ENCODE assay signal across 19 cellular contexts in the genomic region with DNA sequence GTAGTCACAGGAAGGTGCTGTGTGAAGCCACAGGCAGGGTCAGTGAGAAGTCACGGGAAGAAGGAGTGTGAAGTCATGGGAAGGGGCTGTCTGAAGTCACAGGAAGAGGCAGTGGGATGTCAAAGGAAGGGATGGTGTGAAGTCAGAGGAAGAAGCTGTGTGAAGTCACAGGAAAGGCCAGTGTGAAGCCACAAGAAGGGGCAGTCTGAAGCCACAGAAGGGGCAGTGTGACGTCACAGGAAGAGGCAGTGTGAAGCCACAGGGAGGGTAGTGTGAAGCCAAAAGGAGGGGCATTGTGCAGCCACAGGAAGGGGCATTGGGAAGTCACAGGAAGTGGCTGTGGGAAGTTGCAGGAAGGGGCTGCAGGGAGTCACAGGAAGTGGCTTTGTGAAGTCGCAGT. TPM values are rescaled to one million over a fixed set of nuclear protein-coding genes. Genes with fewer than 3 reads are reported as not detected.
DNase-seq lines count a peak whose midpoint lies in the region; ATAC-seq, FAIRE-seq and TF ChIP-seq lines count a peak whose summit lies in the region.
"Had no signal": no experiment of that assay in that cellular context is flagged by ENCODE, and none has a peak within 500 bp of the region (broad histone marks: within the 10 kb centered on the region; RNA-seq: fewer than 3 reads in every experiment).

No MANE protein-coding gene starts in this region.

- TF ChIP-seq RAD21 in K562 (CRISPR knock-in tag; conservative IDR thresholded peaks at IDR 0.05 in 1 of 2, IDR thresholded peaks at IDR 0.05 in 1 of 2) = no peak

- no peak overlapping the region for H3K4me2 ChIP-seq in K562 (ENCODE audit: insufficient read depth, low read length)
- H3K4me2 ChIP-seq: KMS-11 had no signal

- H3K4me3 ChIP-seq in HL-60 (replicated peaks; ENCODE audit: insufficient read depth, low read length) = no peak overlapping the region
- H3K4me3 ChIP-seq in K562 = no peak overlapping the region
- H3K4me3 ChIP-seq in spleen = no peak overlapping the region
- H3K4me3 ChIP-seq: MG63, SK-N-MC had no signal

- H3K4me1 ChIP-seq in K562 (replicated peaks in 1 of 2; ENCODE audit: control insufficient read depth in 2 of 2, insufficient read depth in 2 of 2, low read length in 2 of 2) = no peaks in the 10 kb centered on the region
- no peaks in the 10 kb centered on the region for H3K4me1 ChIP-seq in spleen
- H3K4me1 ChIP-seq: BE2C had no signal

- no peak for FAIRE-seq in K562 (lab: Jason Lieb, UNC)

- peaks cover 3% of the 10 kb centered on the region for H3K9me3 Mint-ChIP-seq in activated CD8-positive, alpha-beta T cell treated with anti-CD3 and anti-CD28 coated beads for 36 hours
- peaks cover 7% of the 10 kb centered on the region for H3K9me3 Mint-ChIP-seq in activated CD8-positive, alpha-beta T cell treated with anti-CD3 and anti-CD28 coated beads, Interleukin-2, amount 10 ng/mL, durations not matched to agents 7 days and 5 days (ENCODE audit: insufficient read depth)
- H3K9me3 Mint-ChIP-seq in activated CD4-positive, alpha-beta T cell treated with anti-CD3 and anti-CD28 coated beads, Interleukin-2, amount 10 ng/mL, durations not matched to agents 7 days and 5 days = peaks cover 7% of the 10 kb centered on the region

- CTCF ChIA-PET in activated CD8-positive, alpha-beta T cell treated with anti-CD3 and anti-CD28 coated beads for 36 hours (lab: Charles Lee) = no interaction called here
- CTCF ChIA-PET in activated CD8-positive, alpha-beta T cell treated with anti-CD3 and anti-CD28 coated beads, Interleukin-2, amount 10 ng/mL, durations not matched to agents 7 days and 5 days (lab: Charles Lee) = no interaction called here
- CTCF ChIA-PET in K562 (lab: Yijun Ruan, JAX; ENCODE audit: low intra/inter-chr PET ratio) = no interaction called here
- CTCF ChIA-PET in activated CD4-positive, alpha-beta T cell treated with anti-CD3 and anti-CD28 coated beads, Interleukin-2, amount 10 ng/mL, durations not matched to agents 7 days and 5 days (lab: Charles Lee) = interaction anchor here (0.6 kb wide), 1 partner anchor 507 kb away, joined by 3 read pairs; no protein-coding TSS in a partner anchor

- no peaks in the 10 kb centered on the region for H3K36me3 Mint-ChIP-seq in activated CD8-positive, alpha-beta T cell treated with anti-CD3 and anti-CD28 coated beads for 36 hours (ENCODE audit: low read depth)
- H3K36me3 Mint-ChIP-seq in activated CD8-positive, alpha-beta T cell treated with anti-CD3 and anti-CD28 coated beads, Interleukin-2, amount 10 ng/mL, durations not matched to agents 7 days and 5 days (ENCODE audit: low read depth) = peaks cover 6% of the 10 kb centered on the region
- H3K36me3 Mint-ChIP-seq in activated CD4-positive, alpha-beta T cell treated with anti-CD3 and anti-CD28 coated beads, Interleukin-2, amount 10 ng/mL, durations not matched to agents 7 days and 5 days (ENCODE audit: low read depth) = no peaks in the 10 kb centered on the region

- no peaks in the 10 kb centered on the region for H3K9me1 ChIP-seq in K562 (ENCODE audit: control insufficient read depth, insufficient read depth, low read length)

- no peak for DNase-seq in activated CD8-positive, alpha-beta T cell treated with anti-CD3 and anti-CD28 coated beads for 36 hours
- no peak for DNase-seq in activated CD8-positive, alpha-beta T cell treated with anti-CD3 and anti-CD28 coated beads, Interleukin-2, amount 10 ng/mL, durations not matched to agents 7 days and 5 days
- DNase-seq in HL-60 (ENCODE audit: low read depth in 1 of 2, low spot score in 1 of 2) = no peak
- no peak for DNase-seq in K562 (ENCODE audit: extremely low read depth in 1 of 4, low spot score in 3 of 4)
- DNase-seq in spleen = no peak
- no peak for DNase-seq in activated CD4-positive, alpha-beta T cell treated with anti-CD3 and anti-CD28 coated beads, Interleukin-2, amount 10 ng/mL, durations not matched to agents 7 days and 5 days
- no peak for DNase-seq in G401 (ENCODE audit: low spot score)
- no peak for DNase-seq in stimulated activated naive CD8-positive, alpha-beta T cell treated with anti-CD3 and anti-CD28 coated beads, Interleukin-15, Interleukin-2, amounts not matched to agents 100 U/mL and 50 U/mL, for 24 hours
- DNase-seq: BE2C, COR-L47, MG63, NCI-H1092 treated with DMSO at 0.1 percent for 48 hours, NCI-H2081 treated with DMSO at 0.1 percent for 48 hours, NCI-H524 had no signal

- no peaks in the 10 kb centered on the region for H4K20me1 ChIP-seq in K562 (replicated peaks; ENCODE audit: control insufficient read depth, insufficient read depth, low read length)

- no peak overlapping the region for H2AFZ ChIP-seq in K562 (ENCODE audit: low read depth, low read length)

- H3K4me3 Mint-ChIP-seq in activated CD8-positive, alpha-beta T cell treated with anti-CD3 and anti-CD28 coated beads for 36 hours = no peak overlapping the region
- H3K4me3 Mint-ChIP-seq in activated CD8-positive, alpha-beta T cell treated with anti-CD3 and anti-CD28 coated beads, Interleukin-2, amount 10 ng/mL, durations not matched to agents 7 days and 5 days = no peak overlapping the region
- no peak overlapping the region for H3K4me3 Mint-ChIP-seq in activated CD4-positive, alpha-beta T cell treated with anti-CD3 and anti-CD28 coated beads, Interleukin-2, amount 10 ng/mL, durations not matched to agents 7 days and 5 days

- H3K79me2 ChIP-seq in K562 (ENCODE audit: control insufficient read depth, insufficient read depth, low read length) = no peaks in the 10 kb centered on the region

- no peaks in the 10 kb centered on the region for H3K27me3 Mint-ChIP-seq in activated CD8-positive, alpha-beta T cell treated with anti-CD3 and anti-CD28 coated beads for 36 hours
- no peaks in the 10 kb centered on the region for H3K27me3 Mint-ChIP-seq in activated CD8-positive, alpha-beta T cell treated with anti-CD3 and anti-CD28 coated beads, Interleukin-2, amount 10 ng/mL, durations not matched to agents 7 days and 5 days (ENCODE audit: low read depth)
- no peaks in the 10 kb centered on the region for H3K27me3 Mint-ChIP-seq in activated CD4-positive, alpha-beta T cell treated with anti-CD3 and anti-CD28 coated beads, Interleukin-2, amount 10 ng/mL, durations not matched to agents 7 days and 5 days

- intact Hi-C loops in activated CD8-positive, alpha-beta T cell treated with anti-CD3 and anti-CD28 coated beads for 36 hours (cut with micrococcal nuclease) = no loop called here
- intact Hi-C loops in K562 (cut with micrococcal nuclease) (no loop called here), spleen (cut with DNase I; ENCODE audit: low total_unique reads) (no loop called here)

- no peak for TF ChIP-seq CTCF in activated CD8-positive, alpha-beta T cell treated with anti-CD3 and anti-CD28 coated beads for 36 hours (IDR thresholded peaks at IDR 0.05)
- no peak for TF ChIP-seq CTCF in HL-60 (IDR thresholded peaks at IDR 0.05; ENCODE audit: insufficient read depth, low read length)
- no peak for TF ChIP-seq CTCF in K562 (IDR thresholded peaks at IDR 0.05 in 2 of 3, conservative IDR thresholded peaks at IDR 0.05 in 1 of 3; ENCODE audit: insufficient read depth in 2 of 3, low read depth in 1 of 3, low read length in 3 of 3)
- TF ChIP-seq CTCF in spleen (IDR thresholded peaks at IDR 0.05 in 8 of 11, conservative IDR thresholded peaks at IDR 0.05 in 3 of 11) = no peak

- H3K4me1 Mint-ChIP-seq in activated CD8-positive, alpha-beta T cell treated with anti-CD3 and anti-CD28 coated beads for 36 hours (ENCODE audit: low read depth) = peaks cover 7% of the 10 kb centered on the region
- peaks cover 2% of the 10 kb centered on the region for H3K4me1 Mint-ChIP-seq in activated CD8-positive, alpha-beta T cell treated with anti-CD3 and anti-CD28 coated beads, Interleukin-2, amount 10 ng/mL, durations not matched to agents 7 days and 5 days (ENCODE audit: low read depth)
- peaks cover 2% of the 10 kb centered on the region for H3K4me1 Mint-ChIP-seq in activated CD4-positive, alpha-beta T cell treated with anti-CD3 and anti-CD28 coated beads, Interleukin-2, amount 10 ng/mL, durations not matched to agents 7 days and 5 days

- H3K36me3 ChIP-seq in K562 (ENCODE audit: control insufficient read depth, insufficient read depth, low read length) (no peaks in the 10 kb centered on the region), spleen (no peaks in the 10 kb centered on the region)
- H3K36me3 ChIP-seq: BE2C, MG63 had no signal

- POLR2A ChIA-PET in activated CD8-positive, alpha-beta T cell treated with anti-CD3 and anti-CD28 coated beads for 36 hours (lab: Charles Lee) = no interaction called here
- POLR2A ChIA-PET in activated CD8-positive, alpha-beta T cell treated with anti-CD3 and anti-CD28 coated beads, Interleukin-2, amount 10 ng/mL, durations not matched to agents 7 days and 5 days (lab: Charles Lee) = no interaction called here
- POLR2A ChIA-PET in K562 (lab: Yijun Ruan, JAX) = no interaction called here
- POLR2A ChIA-PET in activated CD4-positive, alpha-beta T cell treated with anti-CD3 and anti-CD28 coated beads, Interleukin-2, amount 10 ng/mL, durations not matched to agents 7 days and 5 days (lab: Charles Lee) = no interaction called here

- H3K27ac Mint-ChIP-seq in activated CD8-positive, alpha-beta T cell treated with anti-CD3 and anti-CD28 coated beads for 36 hours = no peak overlapping the region
- no peak overlapping the region for H3K27ac Mint-ChIP-seq in activated CD8-positive, alpha-beta T cell treated with anti-CD3 and anti-CD28 coated beads, Interleukin-2, amount 10 ng/mL, durations not matched to agents 7 days and 5 days
- no peak overlapping the region for H3K27ac Mint-ChIP-seq in activated CD4-positive, alpha-beta T cell treated with anti-CD3 and anti-CD28 coated beads, Interleukin-2, amount 10 ng/mL, durations not matched to agents 7 days and 5 days

- WGBS in K562 (ENCODE audit: insufficient coverage, low coverage, missing lambda C conversion rate) = 0% methylated on average over 3 of the region's 3 CpGs
- WGBS in spleen, 5 donors = 45 to 74% (median 57%) methylated on average over 3 of the region's 3 CpGs

- H3K27ac ChIP-seq in HL-60 (replicated peaks) = peak overlapping the region; percentile 51
- no peak overlapping the region for H3K27ac ChIP-seq in K562 (ENCODE audit: extremely low read depth, low read depth, low read length)
- peak overlapping the region in 7 of 8 donors; percentile 15 to 76 (median 36) for H3K27ac ChIP-seq in spleen
- H3K27ac ChIP-seq: 22Rv1, KMS-11, SK-N-MC had no signal

- TF ChIP-seq POLR2A in K562 (conservative IDR thresholded peaks at IDR 0.05) = no peak
- no peak for TF ChIP-seq POLR2A in spleen (IDR thresholded peaks at IDR 0.05)

- ATAC-seq in activated CD8-positive, alpha-beta T cell treated with anti-CD3 and anti-CD28 coated beads for 36 hours = peak; percentile 8
- ATAC-seq in activated CD8-positive, alpha-beta T cell treated with anti-CD3 and anti-CD28 coated beads, Interleukin-2, amount 10 ng/mL, durations not matched to agents 7 days and 5 days = no peak
- ATAC-seq in K562 = no peak
- no peak for ATAC-seq in stimulated activated naive CD8-positive, alpha-beta T cell treated with anti-CD3 and anti-CD28 coated beads, Interleukin-15, Interleukin-2, amounts not matched to agents 100 U/mL and 50 U/mL, for 24 hours
- ATAC-seq: Panc1, Right ventricle myocardium inferior had no signal

- no peak overlapping the region for H3K9ac ChIP-seq in K562 (ENCODE audit: insufficient read depth in 1 of 2, low read depth in 2 of 2, low read length in 2 of 2)
- H3K9ac ChIP-seq: KMS-11 had no signal

- no TSS peak for BruUV-seq in K562 (replicated peaks; lab: Mats Ljungman, UMichigan)

- H3K27me3 ChIP-seq in HL-60 (ENCODE audit: insufficient read depth, poor library complexity, severe bottlenecking) (no peaks in the 10 kb centered on the region), K562 (ENCODE audit: control insufficient read depth in 2 of 2, insufficient read depth in 2 of 2, low read length in 2 of 2) (0 out of 5 replicates have a peak, but pooled peaks cover 0 to 3% of the 10 kb centered on the region in 2 experiments), spleen (replicated peaks in 1 of 7) (no peaks in the 10 kb centered on the region)
- H3K27me3 ChIP-seq: BE2C, MG63 had no signal

- TF ChIP-seq EP300 in K562 (IDR thresholded peaks at IDR 0.05; ENCODE audit: low read length) = no peak

- in situ Hi-C loops in K562 (cut with MboI) = no loop called here
- in situ Hi-C loops in G401 (cut with HindIII; ENCODE audit: low sequenced_read_pairs) = no loop called here

- H3K9me3 ChIP-seq in K562 (replicated peaks; ENCODE audit: control insufficient read depth, insufficient read depth, low read depth, low read length) (no peaks in the 10 kb centered on the region; the same call in 1 of the 2 replicates), spleen (peaks cover 0 to 73% (median 56%) of the 10 kb centered on the region in 8 donors)
- H3K9me3 ChIP-seq: BE2C, MG63 had no signal

RNA-seq across cellular contexts. Expression of gene GASK1A, which starts 35.1 kb away (rescaled TPM):
- total RNA-seq in activated CD8-positive, alpha-beta T cell treated with anti-CD3 and anti-CD28 coated beads for 36 hours = under 1 TPM in 1 of 2 experiments, not detected in 1; 0.11 TPM
- total RNA-seq in activated CD8-positive, alpha-beta T cell treated with anti-CD3 and anti-CD28 coated beads, Interleukin-2, amount 10 ng/mL, durations not matched to agents 7 days and 5 days = not detected
- not detected in 2 replicates for total RNA-seq in K562 (2011; cell fraction: chromatin; rRNA removed; ENCODE audit: low replicate concordance)
- total RNA-seq in K562 (2011; cell fraction: nucleolus; rRNA removed) = not detected in 2 replicates
- total RNA-seq in K562 (2011; cell fraction: nucleoplasm; rRNA removed) = not detected in 2 replicates
- total RNA-seq in K562 (2014; rRNA removed) = 0.05 TPM in 1 of 2 replicates, not detected in the other
- 0.10 TPM in 1 of 2 replicates, not detected in the other for total RNA-seq in K562 (2014; rRNA removed; fragmentation: Illumina TruSeq; extraction: Trizol)
- not detected in 2 replicates for total RNA-seq in K562 (2015; rRNA removed; fragmentation: Illumina TruSeq; extraction: Trizol)
- total RNA-seq in K562 (2021) = 0.13 TPM in 1 of 2 replicates, not detected in the other
- polyA plus RNA-seq in K562 (2011; rRNA removed) = 0.04 and 0.07 TPM in 2 replicates
- 0.03 and 0.07 TPM in 2 replicates for polyA plus RNA-seq in K562 (2011; cell fraction: cytosol; rRNA removed)
- 0.07 and 0.13 TPM in 2 replicates for polyA plus RNA-seq in K562 (2011; cell fraction: nucleus; rRNA removed)
- polyA plus RNA-seq in K562 (2012) = 0.03 and 0.40 TPM in 2 replicates
- polyA plus RNA-seq in K562 (2014; fragmentation: Illumina TruSeq; extraction: Trizol) = 0.06 and 0.07 TPM in 2 replicates
- not detected for polyA plus RNA-seq in K562 (2014; fragmentation: Nextera tagmentation; extraction: Ambion mirVana)
- polyA plus RNA-seq in K562 (2014; rRNA removed) = 0.11 TPM in 1 of 2 replicates, not detected in the other
- 0.09 TPM in 1 of 2 replicates, not detected in the other for polyA minus RNA-seq in K562 (2011; rRNA and poly(A)+ RNA removed)
- not detected in 2 replicates for polyA minus RNA-seq in K562 (2011; cell fraction: cytosol; rRNA and poly(A)+ RNA removed)
- polyA minus RNA-seq in K562 (2011; cell fraction: nucleus; rRNA and poly(A)+ RNA removed) = not detected in 2 replicates
- 1 to 10 TPM in 5 of 7 donors, under 1 TPM in 2; 0.43 to 4.0 (median 1.9) TPM for total RNA-seq in spleen
- 1 to 10 TPM in 2 of 3 donors, under 1 TPM in 1; 0.59 to 2.4 (median 1.6) TPM for polyA plus RNA-seq in spleen
- total RNA-seq in activated CD4-positive, alpha-beta T cell treated with anti-CD3 and anti-CD28 coated beads, Interleukin-2, amount 10 ng/mL, durations not matched to agents 7 days and 5 days = not detected
- total RNA-seq in G401 (2014; rRNA removed; shearing (Covaris generic)) = not detected in 2 replicates
